8 cellular contexts compared by ENCODE assay signal in the genomic region with DNA sequence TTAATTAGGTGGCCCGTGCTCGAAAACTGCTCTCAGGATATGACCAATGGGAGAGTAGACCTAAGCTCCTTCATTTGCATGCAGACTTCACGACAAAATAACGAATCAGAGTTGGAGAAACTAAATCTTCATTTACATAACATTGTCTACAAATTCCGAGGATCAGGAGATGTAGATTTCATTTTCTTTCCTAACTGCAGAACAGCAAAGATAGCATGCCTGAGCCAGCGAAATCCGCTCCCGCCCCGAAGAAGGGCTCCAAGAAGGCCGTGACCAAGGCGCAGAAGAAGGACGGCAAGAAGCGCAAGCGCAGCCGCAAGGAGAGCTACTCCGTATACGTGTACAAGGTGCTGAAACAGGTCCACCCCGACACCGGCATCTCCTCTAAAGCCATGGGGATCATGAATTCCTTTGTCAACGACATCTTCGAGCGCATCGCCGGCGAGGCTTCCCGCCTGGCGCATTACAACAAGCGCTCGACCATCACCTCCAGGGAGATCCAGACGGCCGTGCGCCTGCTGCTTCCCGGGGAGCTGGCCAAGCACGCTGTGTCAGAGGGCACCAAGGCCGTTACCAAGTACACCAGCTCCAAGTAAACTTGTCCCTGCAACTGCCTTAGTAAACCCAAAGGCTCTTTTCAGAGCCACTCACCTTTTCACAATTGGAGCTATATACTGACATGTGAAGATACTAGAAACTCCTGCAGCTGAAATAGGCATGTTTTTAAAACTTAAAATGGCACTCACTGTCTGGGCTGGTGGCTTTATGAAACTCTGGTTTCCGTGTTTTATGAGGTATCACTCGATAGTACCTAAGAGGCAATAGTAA.
DNase-seq lines count a peak whose midpoint lies in the region; ATAC-seq and TF ChIP-seq lines count a peak whose summit lies in the region.

No MANE protein-coding gene starts in this region.

- ATAC-seq in GM18519 (IDR thresholded peaks at IDR 0.05; ENCODE audit: low FRiP score, unreplicated experiment) = peak; percentile 40

- no peak for TF ChIP-seq CTCF in epithelial cell of proximal tubule (conservative IDR thresholded peaks at IDR 0.05; ENCODE audit: low read depth, low read length)

- DNase-seq in M059J (ENCODE audit: low read depth) (peak; percentile 56), epithelial cell of proximal tubule (ENCODE audit: low read depth) (peak; percentile 91), midbrain (lab: John Stamatoyannopoulos, UW) (peak; percentile 85), stromal cell of bone marrow (ENCODE audit: low read depth) (peak; percentile 85), HPDE6-E6E7 (ENCODE audit: extremely low spot score) (no peak), SIG-M5 treated with dmso at 0.1 percent for 504 hours (lab: John Stamatoyannopoulos, UW; ENCODE audit: unreplicated experiment) (no peak)
- peak; percentile 70 for DNase-seq in activated T-cell treated with anti-CD3 and anti-CD28 coated beads, Interleukin-2, amount 50 U/mL, for 1 hour

- H3K4me3 ChIP-seq in epithelial cell of proximal tubule (ENCODE audit: low read depth, low read length) = peak overlapping the region; percentile 46

Comparison
In these comparisons a context has a peak if more than half of its experiments do, and no peak if none do; other contexts are left out.
1. DNase-seq: peak in M059J (single experiment), activated T-cell treated with anti-CD3 and anti-CD28 coated beads, Interleukin-2, amount 50 U/mL, for 1 hour (single experiment), epithelial cell of proximal tubule (single experiment), midbrain (single experiment) and stromal cell of bone marrow (single experiment); none in HPDE6-E6E7 (single experiment) and SIG-M5 treated with dmso at 0.1 percent for 504 hours (single experiment).